Comparison of ENCODE assay signal across 20 cellular contexts in the genomic region with DNA sequence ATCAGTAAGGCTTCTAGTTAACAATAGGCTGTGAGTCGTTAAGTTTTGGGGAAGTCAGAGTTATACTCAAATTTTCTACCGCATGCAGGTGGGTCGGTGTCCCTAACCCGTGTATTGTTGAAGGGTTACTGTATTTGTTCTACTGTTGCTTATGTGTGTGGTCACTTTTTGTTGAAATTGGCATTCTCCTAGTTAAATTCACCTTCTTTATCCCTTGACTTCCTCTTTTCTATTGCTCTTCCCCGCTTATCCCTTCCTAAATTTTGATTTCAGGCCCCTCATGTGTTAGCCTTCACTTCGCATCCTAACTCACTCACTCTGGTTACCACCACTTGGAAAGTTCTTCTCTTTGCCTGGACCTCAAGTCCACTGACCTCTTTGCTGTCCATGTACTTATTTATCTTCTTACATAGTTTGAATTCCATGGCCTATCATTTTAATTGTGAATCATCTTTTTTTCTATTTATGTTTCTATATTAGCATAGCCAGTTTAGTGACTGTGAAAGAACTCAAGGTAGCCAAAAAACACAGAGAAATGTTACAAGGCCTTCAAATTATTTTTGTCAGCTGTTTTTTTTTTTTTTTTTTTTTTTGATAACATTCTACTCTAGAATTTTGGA. TPM values are rescaled to one million over a fixed set of nuclear protein-coding genes. Genes with fewer than 3 reads are reported as not detected.
DNase-seq lines count a peak whose midpoint lies in the region; ATAC-seq, FAIRE-seq and TF ChIP-seq lines count a peak whose summit lies in the region.
"Had no signal": no experiment of that assay in that cellular context is flagged by ENCODE, and none has a peak within 500 bp of the region (broad histone marks: within the 10 kb centered on the region; RNA-seq: fewer than 3 reads in every experiment).

No MANE protein-coding gene starts in this region.

- TF ChIP-seq POLR2A in K562 (conservative IDR thresholded peaks at IDR 0.05) = no peak
- TF ChIP-seq POLR2A in testis (IDR thresholded peaks at IDR 0.05) = no peak
- no peak for TF ChIP-seq POLR2A in esophagus squamous epithelium (IDR thresholded peaks at IDR 0.05)
- TF ChIP-seq POLR2A in tibial nerve (IDR thresholded peaks at IDR 0.05) = no peak

- no peak overlapping the region for H3K4me3 Mint-ChIP-seq in stimulated activated naive CD8-positive, alpha-beta T cell treated with anti-CD3 and anti-CD28 coated beads, Interleukin-15, Interleukin-2, amounts not matched to agents 100 ng/mL and 50 ng/mL, for 24 hours
- H3K4me3 Mint-ChIP-seq: activated CD8-positive, alpha-beta T cell treated with anti-CD3 and anti-CD28 coated beads for 36 hours; activated T-cell treated with anti-CD3 and anti-CD28 coated beads, Interleukin-2, amount 50 U/mL, for 72 hours; naive thymus-derived CD8-positive, alpha-beta T cell; T-cell had no signal

- no peak overlapping the region for H2AFZ ChIP-seq in K562 (ENCODE audit: low read depth, low read length)
- H2AFZ ChIP-seq: hepatocyte had no signal

- no peak for TF ChIP-seq EP300 in K562 (IDR thresholded peaks at IDR 0.05; ENCODE audit: low read length)
- no peak for TF ChIP-seq EP300 in tibial nerve (IDR thresholded peaks at IDR 0.05)

- no peaks in the 10 kb centered on the region for H3K9me3 Mint-ChIP-seq in stimulated activated naive CD8-positive, alpha-beta T cell treated with anti-CD3 and anti-CD28 coated beads, Interleukin-15, Interleukin-2, amounts not matched to agents 100 ng/mL and 50 ng/mL, for 24 hours
- H3K9me3 Mint-ChIP-seq: activated CD8-positive, alpha-beta T cell treated with anti-CD3 and anti-CD28 coated beads for 36 hours; activated T-cell treated with anti-CD3 and anti-CD28 coated beads, Interleukin-2, amount 50 U/mL, for 72 hours; naive thymus-derived CD8-positive, alpha-beta T cell; T-cell had no signal

- peaks cover 37% of the 10 kb centered on the region for H3K36me3 Mint-ChIP-seq in stimulated activated naive CD8-positive, alpha-beta T cell treated with anti-CD3 and anti-CD28 coated beads, Interleukin-15, Interleukin-2, amounts not matched to agents 100 ng/mL and 50 ng/mL, for 24 hours (ENCODE audit: low read depth)

- H3K9ac ChIP-seq in K562 (ENCODE audit: insufficient read depth in 1 of 2, low read depth in 2 of 2, low read length in 2 of 2) = no peak overlapping the region

- no peak for DNase-seq in stimulated activated naive CD8-positive, alpha-beta T cell treated with anti-CD3 and anti-CD28 coated beads, Interleukin-15, Interleukin-2, amounts not matched to agents 100 U/mL and 50 U/mL, for 24 hours
- peak; percentile 51 for DNase-seq in LHCN-M2 (ENCODE audit: low read depth)
- DNase-seq in K562 (ENCODE audit: extremely low read depth in 1 of 4, low spot score in 3 of 4) = no peak
- DNase-seq in 8988T = no peak
- no peak for DNase-seq in testis
- no peak for DNase-seq in esophagus squamous epithelium (lab: John Stamatoyannopoulos, UW)
- DNase-seq in tibial nerve (ENCODE audit: low spot score in 2 of 2) = no peak
- DNase-seq: activated CD8-positive, alpha-beta T cell treated with anti-CD3 and anti-CD28 coated beads for 36 hours; activated T-cell treated with anti-CD3 and anti-CD28 coated beads, Interleukin-2, amount 50 U/mL, for 72 hours; adrenal gland; caudate nucleus; effector CD8-positive, alpha-beta T cell; naive thymus-derived CD8-positive, alpha-beta T cell; NCI-H187; T-cell; uterus had no signal

- no peak for ATAC-seq in stimulated activated naive CD8-positive, alpha-beta T cell treated with anti-CD3 and anti-CD28 coated beads, Interleukin-15, Interleukin-2, amounts not matched to agents 100 U/mL and 50 U/mL, for 24 hours
- no peak for ATAC-seq in K562
- ATAC-seq: activated CD8-positive, alpha-beta T cell treated with anti-CD3 and anti-CD28 coated beads for 36 hours; activated T-cell treated with anti-CD3 and anti-CD28 coated beads, Interleukin-2, amount 50 U/mL, for 72 hours; naive thymus-derived CD8-positive, alpha-beta T cell; T-cell had no signal

- POLR2A ChIA-PET in K562 (lab: Yijun Ruan, JAX) = no interaction called here

- H3K9me3 ChIP-seq in K562 (replicated peaks; ENCODE audit: control insufficient read depth, insufficient read depth, low read depth, low read length) = no peaks in the 10 kb centered on the region
- no peaks in the 10 kb centered on the region for H3K9me3 ChIP-seq in testis
- no peaks in the 10 kb centered on the region for H3K9me3 ChIP-seq in esophagus squamous epithelium
- no peaks in the 10 kb centered on the region for H3K9me3 ChIP-seq in tibial nerve
- H3K9me3 ChIP-seq: adrenal gland, uterus had no signal

- TF ChIP-seq CTCF in K562 (IDR thresholded peaks at IDR 0.05 in 2 of 3, conservative IDR thresholded peaks at IDR 0.05 in 1 of 3; ENCODE audit: insufficient read depth in 2 of 3, low read depth in 1 of 3, low read length in 3 of 3) (no peak), testis (IDR thresholded peaks at IDR 0.05) (no peak), esophagus squamous epithelium (IDR thresholded peaks at IDR 0.05) (no peak), tibial nerve (IDR thresholded peaks at IDR 0.05) (no peak)

- no peak overlapping the region for H3K4me2 ChIP-seq in K562 (ENCODE audit: insufficient read depth, low read length)
- H3K4me2 ChIP-seq: hepatocyte had no signal

- no peaks in the 10 kb centered on the region for H3K27me3 Mint-ChIP-seq in stimulated activated naive CD8-positive, alpha-beta T cell treated with anti-CD3 and anti-CD28 coated beads, Interleukin-15, Interleukin-2, amounts not matched to agents 100 ng/mL and 50 ng/mL, for 24 hours
- H3K27me3 Mint-ChIP-seq: activated CD8-positive, alpha-beta T cell treated with anti-CD3 and anti-CD28 coated beads for 36 hours; naive thymus-derived CD8-positive, alpha-beta T cell; T-cell had no signal

- TF ChIP-seq RAD21 in K562 (CRISPR knock-in tag; conservative IDR thresholded peaks at IDR 0.05 in 1 of 2, IDR thresholded peaks at IDR 0.05 in 1 of 2) = no peak

- no TSS peak for BruUV-seq in K562 (replicated peaks; lab: Mats Ljungman, UMichigan)

- H3K79me2 ChIP-seq in K562 (ENCODE audit: control insufficient read depth, insufficient read depth, low read length) = no peaks in the 10 kb centered on the region

- H3K4me1 ChIP-seq in K562 (replicated peaks in 1 of 2; ENCODE audit: control insufficient read depth in 2 of 2, insufficient read depth in 2 of 2, low read length in 2 of 2) (no peaks in the 10 kb centered on the region), testis (no peaks in the 10 kb centered on the region), esophagus squamous epithelium (peaks cover 0 to 7% (median 2%) of the 10 kb centered on the region in 3 donors), tibial nerve (no peaks in the 10 kb centered on the region)
- H3K4me1 ChIP-seq: uterus had no signal

- in situ Hi-C loops in K562 (cut with MboI) = no loop called here

- 92% methylated on average over 6 of the region's 6 CpGs for WGBS in K562 (ENCODE audit: insufficient coverage, low coverage, missing lambda C conversion rate)
- 89% methylated on average over 6 of the region's 6 CpGs for WGBS in testis, 2 donors
- WGBS in esophagus squamous epithelium, 2 donors = 88 to 91% methylated on average over 6 of the region's 6 CpGs
- 89 to 97% methylated on average over 6 of the region's 6 CpGs for WGBS in tibial nerve, 2 donors

- H3K9me1 ChIP-seq in K562 (ENCODE audit: control insufficient read depth, insufficient read depth, low read length) = no peaks in the 10 kb centered on the region

- H3K36me3 ChIP-seq in K562 (ENCODE audit: control insufficient read depth, insufficient read depth, low read length) (0 out of 3 replicates have a peak, but pooled peaks cover 2% of the 10 kb centered on the region), testis (ENCODE audit: low read depth, missing control alignments) (no peaks in the 10 kb centered on the region), esophagus squamous epithelium (peaks cover 0 to 49% (median 0%) of the 10 kb centered on the region in 3 donors), tibial nerve (peaks cover 0 to 18% (median 0%) of the 10 kb centered on the region in 3 donors)
- H3K36me3 ChIP-seq: adrenal gland, uterus had no signal

- H4K20me1 ChIP-seq in K562 (replicated peaks; ENCODE audit: control insufficient read depth, insufficient read depth, low read length) = no peaks in the 10 kb centered on the region

- H3K27ac ChIP-seq in K562 (ENCODE audit: extremely low read depth, low read depth, low read length) (no peak overlapping the region), testis (no peak overlapping the region), esophagus squamous epithelium (no peak overlapping the region), tibial nerve (no peak overlapping the region)
- H3K27ac ChIP-seq: adrenal gland, hepatocyte, uterus, VCaP had no signal

- H3K4me3 ChIP-seq in K562 (no peak overlapping the region), testis (no peak overlapping the region), esophagus squamous epithelium (no peak overlapping the region), tibial nerve (no peak overlapping the region)
- H3K4me3 ChIP-seq: adrenal gland, hepatocyte, uterus had no signal

- no peaks in the 10 kb centered on the region for H3K27me3 ChIP-seq in K562 (ENCODE audit: control insufficient read depth in 2 of 2, insufficient read depth in 2 of 2, low read length in 2 of 2)
- no peaks in the 10 kb centered on the region for H3K27me3 ChIP-seq in testis
- no peaks in the 10 kb centered on the region for H3K27me3 ChIP-seq in esophagus squamous epithelium
- H3K27me3 ChIP-seq in tibial nerve = no peaks in the 10 kb centered on the region
- H3K27me3 ChIP-seq: adrenal gland, hepatocyte, uterus had no signal

- FAIRE-seq in K562 (lab: Jason Lieb, UNC) = no peak
- FAIRE-seq: keratinocyte had no signal

- CTCF ChIA-PET in K562 (lab: Yijun Ruan, JAX; ENCODE audit: low intra/inter-chr PET ratio) = no interaction called here

- intact Hi-C loops in K562 (cut with micrococcal nuclease) (no loop called here), testis (cut with DNase I; ENCODE audit: low total_unique reads) (no loop called here), esophagus squamous epithelium (cut with DNase I) (no loop called here)

- peak overlapping the region; percentile 43 for H3K27ac Mint-ChIP-seq in stimulated activated naive CD8-positive, alpha-beta T cell treated with anti-CD3 and anti-CD28 coated beads, Interleukin-15, Interleukin-2, amounts not matched to agents 100 ng/mL and 50 ng/mL, for 24 hours
- H3K27ac Mint-ChIP-seq: activated CD8-positive, alpha-beta T cell treated with anti-CD3 and anti-CD28 coated beads for 36 hours; activated T-cell treated with anti-CD3 and anti-CD28 coated beads, Interleukin-2, amount 50 U/mL, for 72 hours; naive thymus-derived CD8-positive, alpha-beta T cell; T-cell had no signal

- peaks cover 17% of the 10 kb centered on the region for H3K4me1 Mint-ChIP-seq in stimulated activated naive CD8-positive, alpha-beta T cell treated with anti-CD3 and anti-CD28 coated beads, Interleukin-15, Interleukin-2, amounts not matched to agents 100 ng/mL and 50 ng/mL, for 24 hours (ENCODE audit: low read depth)

RNA-seq across cellular contexts. Expression of gene NDFIP2, which starts 52.9 kb away (rescaled TPM):
- total RNA-seq in LHCN-M2 (2014; rRNA removed) (39.7 and 44.1 TPM in 2 replicates), K562 (2014; rRNA removed) (13.4 and 15.3 TPM in 2 replicates), K562 (2014; rRNA removed; fragmentation: Illumina TruSeq; extraction: Trizol) (34.2 and 38.5 TPM in 2 replicates), K562 (2015; rRNA removed; fragmentation: Illumina TruSeq; extraction: Trizol) (24.8 and 27.8 TPM in 2 replicates), K562 (2021) (36.4 and 36.6 TPM in 2 replicates), testis (10 to 100 TPM; 25.3 to 33.8 TPM), esophagus squamous epithelium (10 to 100 TPM; 37.8 to 81.9 (median 54.8) TPM), tibial nerve (10 to 100 TPM; 17.9 to 20.7 (median 19.0) TPM)
- 29.1 TPM for polyA plus RNA-seq in LHCN-M2 (2012)
- 18.0 and 21.1 TPM in 2 replicates for total RNA-seq in K562 (2011; cell fraction: chromatin; rRNA removed; ENCODE audit: low replicate concordance)
- 16.7 and 22.9 TPM in 2 replicates for total RNA-seq in K562 (2011; cell fraction: nucleolus; rRNA removed)
- total RNA-seq in K562 (2011; cell fraction: nucleoplasm; rRNA removed) = 19.9 and 25.2 TPM in 2 replicates
- polyA plus RNA-seq in K562 (2011; rRNA removed) (53.7 and 54.4 TPM in 2 replicates), K562 (2014; fragmentation: Illumina TruSeq; extraction: Trizol) (25.6 and 28.6 TPM in 2 replicates), K562 (2014; fragmentation: Nextera tagmentation; extraction: Ambion mirVana) (10 to 100 TPM; 25.3 to 25.6 TPM), K562 (2014; rRNA removed) (22.5 and 23.6 TPM in 2 replicates), testis (ENCODE audit: insufficient read depth, low read depth, low replicate concordance) (56.1 TPM)
- 26.4 and 30.2 TPM in 2 replicates for polyA plus RNA-seq in K562 (2011; cell fraction: cytosol; rRNA removed)
- polyA plus RNA-seq in K562 (2011; cell fraction: nucleus; rRNA removed) = 15.2 and 17.7 TPM in 2 replicates
- polyA plus RNA-seq in K562 (2012) = 33.0 and 34.7 TPM in 2 replicates
- polyA minus RNA-seq in K562 (2011; rRNA and poly(A)+ RNA removed) = 34.7 and 35.1 TPM in 2 replicates
- polyA minus RNA-seq in K562 (2011; cell fraction: cytosol; rRNA and poly(A)+ RNA removed) = 24.1 and 25.0 TPM in 2 replicates
- polyA minus RNA-seq in K562 (2011; cell fraction: nucleus; rRNA and poly(A)+ RNA removed) = 12.5 and 25.8 TPM in 2 replicates
